In genomic region chr12:124744273-124744640, GRCh38 we compare ENCODE assay signal across 13 cellular contexts.
DNase-seq lines count a peak whose midpoint lies in the region; ATAC-seq and TF ChIP-seq lines count a peak whose summit lies in the region.
"Had no signal": no experiment of that assay in that cellular context is flagged by ENCODE, and none has a peak within 500 bp of the region (broad histone marks: within the 10 kb centered on the region; RNA-seq: fewer than 3 reads in every experiment).

No MANE protein-coding gene starts in this region.

- no peaks in the 10 kb centered on the region for H3K9me2 ChIP-seq in PC-9 (ENCODE audit: insufficient read depth)

- H3K36me3 Mint-ChIP-seq in endodermal cell (ENCODE audit: low read depth): no peaks in the 10 kb centered on the region

- peak overlapping the region; percentile 79 for H3K27ac ChIP-seq in 22Rv1
- H3K27ac ChIP-seq in OCI-LY3 (ENCODE audit: low read length): no peak overlapping the region
- H3K27ac ChIP-seq in endodermal cell (ENCODE audit: low read depth, low read length): no peak overlapping the region
- peak overlapping the region; percentile 75 to 93 (median 89) for H3K27ac ChIP-seq in gastrocnemius medialis
- H3K27ac ChIP-seq in PC-9: no peak overlapping the region

- intact Hi-C loops in gastrocnemius medialis (cut with DNase I; ENCODE audit: low total_unique reads): no loop called here
- intact Hi-C loops in PC-9 (cut with micrococcal nuclease; ENCODE audit: unreplicated experiment): no loop called here

- no peak overlapping the region for H3K4me3 Mint-ChIP-seq in endodermal cell
- H3K4me3 Mint-ChIP-seq: activated naive CD4-positive, alpha-beta T cell treated with anti-CD3 and anti-CD28 coated beads for 36 hours had no signal

- DNase-seq in endodermal cell: no peak
- no peak for DNase-seq in gastrocnemius medialis
- DNase-seq in NCI-H748 (lab: John Stamatoyannopoulos, UW; ENCODE audit: unreplicated experiment): no peak
- no peak for DNase-seq in amygdala (lab: John Stamatoyannopoulos, UW)
- DNase-seq in PC-9: no peak
- DNase-seq in activated gamma-delta T cell treated with Interleukin-2 at 50 U/mL for 16 hours: no peak
- DNase-seq: activated CD4-positive, alpha-beta T cell treated with anti-CD3 and anti-CD28 coated beads, Interleukin-2, amount 50 U/mL, for 1 hour; activated naive CD4-positive, alpha-beta T cell treated with anti-CD3 and anti-CD28 coated beads for 36 hours; KG1; occipital lobe had no signal

- peak overlapping the region; percentile 58; the same call in 1 of the 2 replicates for H3K4me3 ChIP-seq in OCI-LY3 (ENCODE audit: low read length)
- H3K4me3 ChIP-seq in endodermal cell (ENCODE audit: low read length): no peak overlapping the region
- no peak overlapping the region for H3K4me3 ChIP-seq in gastrocnemius medialis
- no peak overlapping the region for H3K4me3 ChIP-seq in PC-9

- no peak for TF ChIP-seq POLR2A in gastrocnemius medialis (IDR thresholded peaks at IDR 0.05)

- no TSS peak for BruUV-seq in PC-9 (replicated peaks; lab: Mats Ljungman, UMichigan)

- WGBS in endodermal cell (ENCODE audit: insufficient coverage in 1 of 2, insufficient read length in 1 of 2), 2 experiments: 86 to 94% methylated on average over 6 to 7 of the region's 7 CpGs

- in situ Hi-C loops in gastrocnemius medialis (cut with MboI; ENCODE audit: low sequenced_read_pairs in 4 of 4): no loop called here

- H3K36me3 ChIP-seq in OCI-LY3 (replicated peaks; ENCODE audit: low read depth, low read length) (no peaks in the 10 kb centered on the region), endodermal cell (ENCODE audit: control insufficient read depth, insufficient read depth, low read length) (no peaks in the 10 kb centered on the region), gastrocnemius medialis (no peaks in the 10 kb centered on the region), PC-9 (ENCODE audit: low read depth) (no peaks in the 10 kb centered on the region)

- peaks cover 61% of the 10 kb centered on the region; the same call in 1 of the 2 replicates for H3F3A ChIP-seq in PC-9 (ENCODE audit: insufficient read depth, low read depth)

- H3K27me3 Mint-ChIP-seq in endodermal cell (ENCODE audit: insufficient read depth): no peaks in the 10 kb centered on the region

- H3K9me3 ChIP-seq in OCI-LY3 (ENCODE audit: insufficient read depth, low read length) (no peaks in the 10 kb centered on the region), endodermal cell (ENCODE audit: control insufficient read depth, low read length) (peaks cover 5% of the 10 kb centered on the region), gastrocnemius medialis (no peaks in the 10 kb centered on the region), PC-9 (ENCODE audit: insufficient read depth, low read depth) (peaks cover 4% of the 10 kb centered on the region; the same call in 1 of the 2 replicates)

- peak overlapping the region; percentile 49 for H3K4me2 ChIP-seq in OCI-LY3 (ENCODE audit: low read length)
- H3K4me2 ChIP-seq in PC-9: no peak overlapping the region

- POLR2A ChIA-PET in PC-9 (lab: Charles Lee; ENCODE audit: unreplicated experiment): no interaction called here

- H3K79me2 ChIP-seq in OCI-LY3 (ENCODE audit: low read length): no peaks in the 10 kb centered on the region
- no peaks in the 10 kb centered on the region for H3K79me2 ChIP-seq in PC-9 (ENCODE audit: low read depth)

- H3K27me3 ChIP-seq in OCI-LY3 (ENCODE audit: low read depth, low read length) (peaks cover 40% of the 10 kb centered on the region), endodermal cell (ENCODE audit: control insufficient read depth, insufficient read depth, low read length, poor library complexity, severe bottlenecking) (no peaks in the 10 kb centered on the region), gastrocnemius medialis (no peaks in the 10 kb centered on the region), PC-9 (ENCODE audit: insufficient read depth, low read depth) (no peaks in the 10 kb centered on the region)

- no peak for TF ChIP-seq CTCF in 22Rv1 (IDR thresholded peaks at IDR 0.05)
- TF ChIP-seq CTCF in OCI-LY3 (IDR thresholded peaks at IDR 0.05; ENCODE audit: low read depth, low read length): no peak
- TF ChIP-seq CTCF in endodermal cell (conservative IDR thresholded peaks at IDR 0.05): no peak
- no peak for TF ChIP-seq CTCF in gastrocnemius medialis (IDR thresholded peaks at IDR 0.05 in 4 of 5, conservative IDR thresholded peaks at IDR 0.05 in 1 of 5)
- no peak for TF ChIP-seq CTCF in PC-9 (conservative IDR thresholded peaks at IDR 0.05)

- no peak overlapping the region for H2AFZ ChIP-seq in OCI-LY3 (ENCODE audit: low read depth, low read length)
- H2AFZ ChIP-seq in PC-9: no peak overlapping the region

- H3K27ac Mint-ChIP-seq in endodermal cell: peak overlapping the region; percentile 16
- H3K27ac Mint-ChIP-seq: activated naive CD4-positive, alpha-beta T cell treated with anti-CD3 and anti-CD28 coated beads for 36 hours had no signal

- H3K4me1 Mint-ChIP-seq in endodermal cell: peaks cover 17% of the 10 kb centered on the region

- ATAC-seq in gastrocnemius medialis: no peak

- H3K9ac ChIP-seq in OCI-LY3 (ENCODE audit: low read length) (no peak overlapping the region), endodermal cell (ENCODE audit: extremely low read depth, low read length, poor library complexity, severe bottlenecking) (no peak overlapping the region)

- H4K20me1 ChIP-seq in OCI-LY3 (ENCODE audit: insufficient read depth, low read length): no peaks in the 10 kb centered on the region
- H4K20me1 ChIP-seq in PC-9 (ENCODE audit: insufficient read depth): no peaks in the 10 kb centered on the region

- H3K9me3 Mint-ChIP-seq in endodermal cell: peaks cover 3% of the 10 kb centered on the region
- H3K9me3 Mint-ChIP-seq: H9 had no signal

- peaks cover 13% of the 10 kb centered on the region; the same call in 1 of the 2 replicates for H3K4me1 ChIP-seq in OCI-LY3 (ENCODE audit: low read length)
- H3K4me1 ChIP-seq in endodermal cell (ENCODE audit: control insufficient read depth, insufficient read depth, low read length): no peaks in the 10 kb centered on the region
- peaks cover 25 to 39% of the 10 kb centered on the region in 2 donors for H3K4me1 ChIP-seq in gastrocnemius medialis
- peaks cover 39% of the 10 kb centered on the region for H3K4me1 ChIP-seq in PC-9 (replicated peaks; ENCODE audit: insufficient read depth)

- CTCF ChIA-PET in PC-9 (lab: Charles Lee): no interaction called here

Comparison
In these comparisons a context has a peak if more than half of its experiments do, and no peak if none do; other contexts are left out.
1. H3K27ac ChIP-seq: peak in 22Rv1 (single experiment) and gastrocnemius medialis (4 of 4); none in OCI-LY3 (single experiment), endodermal cell (single experiment) and PC-9 (single experiment).